In genomic region chr20:54017846-54018245, GRCh38 we compare ENCODE assay signal across 10 cellular contexts. TPM values are rescaled to one million over a fixed set of nuclear protein-coding genes. Genes with fewer than 3 reads are reported as not detected.
A peak's percentile ranks its signal among the peaks of the same experiment; 100 is the strongest.
DNase-seq lines count a peak whose midpoint lies in the region; ATAC-seq and TF ChIP-seq lines count a peak whose summit lies in the region.
"Had no signal": no experiment of that assay in that cellular context is flagged by ENCODE, and none has a peak within 500 bp of the region (broad histone marks: within the 10 kb centered on the region; RNA-seq: fewer than 3 reads in every experiment).

No MANE protein-coding gene starts in this region.

- no peaks in the 10 kb centered on the region for H3K9me2 ChIP-seq in SK-N-SH

- H3K79me2 ChIP-seq in SK-N-SH (ENCODE audit: insufficient read depth) = no peaks in the 10 kb centered on the region

- CTCF ChIA-PET in SK-N-SH (lab: Yijun Ruan, JAX) = no interaction called here

- H4K20me1 ChIP-seq in SK-N-SH (ENCODE audit: insufficient read depth) = no peaks in the 10 kb centered on the region

- H3K4me1 Mint-ChIP-seq in T-helper 17 cell = peaks cover 3% of the 10 kb centered on the region

- TF ChIP-seq EP300 in SK-N-SH (IDR thresholded peaks at IDR 0.05; ENCODE audit: borderline replicate concordance in 1 of 2, low read depth in 1 of 2, low read length in 1 of 2) = no peak

- no peak for TF ChIP-seq RAD21 in SK-N-SH (IDR thresholded peaks at IDR 0.05; ENCODE audit: low read length)

- H3K4me3 ChIP-seq in SK-N-SH (ENCODE audit: low read depth in 2 of 2, low read length in 1 of 2) = no peak overlapping the region

- no peaks in the 10 kb centered on the region for H3K36me3 Mint-ChIP-seq in T-helper 17 cell (ENCODE audit: low read depth)
- H3K36me3 Mint-ChIP-seq: immature natural killer cell had no signal

- H3K4me3 Mint-ChIP-seq in T-helper 17 cell = no peak overlapping the region

- POLR2A ChIA-PET in SK-N-SH (lab: Yijun Ruan, JAX) = no interaction called here

- H2AFZ ChIP-seq in SK-N-SH (ENCODE audit: low read depth) = no peak overlapping the region

- H3K9me3 ChIP-seq in T-helper 17 cell (ENCODE audit: control insufficient read depth, low read length, poor library complexity, severe bottlenecking) (no peaks in the 10 kb centered on the region), SK-N-SH (no peaks in the 10 kb centered on the region)

- peaks cover 17% of the 10 kb centered on the region for H3K27me3 Mint-ChIP-seq in T-helper 17 cell

- peak; percentile 62 for DNase-seq in GM10266 (ENCODE audit: extremely low spot score)
- no peak for DNase-seq in T-helper 17 cell
- DNase-seq in SK-N-SH = no peak
- DNase-seq in NCI-H1105 (lab: John Stamatoyannopoulos, UW) = no peak
- no peak for DNase-seq in amygdala (lab: John Stamatoyannopoulos, UW)
- DNase-seq in NCI-H146 treated with DMSO at 0.1 percent for 48 hours (lab: John Stamatoyannopoulos, UW; ENCODE audit: unreplicated experiment) = no peak
- DNase-seq: immature natural killer cell had no signal

- H3K27ac ChIP-seq in SK-N-SH (ENCODE audit: low read depth in 2 of 2, low read length in 1 of 2) = no peak overlapping the region

- no peak overlapping the region for H3K9ac ChIP-seq in SK-N-SH

- H3K27me3 ChIP-seq in SK-N-SH (ENCODE audit: insufficient read depth) = no peaks in the 10 kb centered on the region; the same call in 1 of the 2 replicates

- TF ChIP-seq CTCF in GM10266 (IDR thresholded peaks at IDR 0.05; ENCODE audit: control insufficient read depth, insufficient read depth, low read depth, missing control alignments) (no peak), SK-N-SH (IDR thresholded peaks at IDR 0.05) (no peak)

- H3K27ac Mint-ChIP-seq in T-helper 17 cell = peak overlapping the region; percentile 39
- H3K27ac Mint-ChIP-seq: immature natural killer cell had no signal

- H3K36me3 ChIP-seq in SK-N-SH (replicated peaks in 1 of 2; ENCODE audit: control insufficient read depth in 1 of 2, insufficient read depth in 2 of 2, low read length in 1 of 2) = no peaks in the 10 kb centered on the region

- peaks cover 0 to 16% of the 10 kb centered on the region in 2 experiments; a peak in 3 of 4 replicates for H3K4me1 ChIP-seq in SK-N-SH (ENCODE audit: control insufficient read depth in 1 of 2, insufficient read depth in 2 of 2, low read depth in 1 of 2, low read length in 1 of 2)

- ATAC-seq in GM19438 (IDR thresholded peaks at IDR 0.05; ENCODE audit: low read depth, unreplicated experiment) (peak; percentile 83), HG03064 (IDR thresholded peaks at IDR 0.05; ENCODE audit: low read depth, unreplicated experiment) (peak; percentile 84), T-helper 17 cell (no peak)

- 50% methylated on average over 4 of the region's 4 CpGs for WGBS in SK-N-SH (ENCODE audit: low lambda C conversion rate)

- no peak overlapping the region for H3K4me2 ChIP-seq in SK-N-SH

- no peaks in the 10 kb centered on the region for H3F3A ChIP-seq in SK-N-SH (replicated peaks; ENCODE audit: insufficient read depth)

TF ChIP-seq in SK-N-SH, 30 proteins besides CTCF, POLR2A, EP300 and RAD21:
- TF ChIP-seq TCF12 (IDR thresholded peaks at IDR 0.05) (no peak), GABPA (IDR thresholded peaks at IDR 0.05; ENCODE audit: low read depth) (no peak), RCOR1 (IDR thresholded peaks at IDR 0.05; ENCODE audit: low read length) (no peak), MAX (IDR thresholded peaks at IDR 0.05; ENCODE audit: low read depth) (no peak), POLR2AphosphoS5 (IDR thresholded peaks at IDR 0.05; ENCODE audit: low read depth, low read length) (no peak), MEF2A (IDR thresholded peaks at IDR 0.05; ENCODE audit: borderline replicate concordance, low read depth) (no peak), YY1 (IDR thresholded peaks at IDR 0.05; ENCODE audit: low read depth) (no peak), FOSL2 (IDR thresholded peaks at IDR 0.05; ENCODE audit: borderline replicate concordance, low read depth) (no peak), RXRA (IDR thresholded peaks at IDR 0.05; ENCODE audit: borderline replicate concordance, low read depth) (no peak), IRF3 (IDR thresholded peaks at IDR 0.05; ENCODE audit: low read depth, low read length) (no peak), RFX5 (IDR thresholded peaks at IDR 0.05; ENCODE audit: low read length) (no peak), NRF1 (IDR thresholded peaks at IDR 0.05; ENCODE audit: low read depth, low read length) (no peak), TEAD4 (IDR thresholded peaks at IDR 0.05; ENCODE audit: borderline replicate concordance, insufficient read depth) (no peak), JUND (IDR thresholded peaks at IDR 0.05) (no peak), ELF1 (IDR thresholded peaks at IDR 0.05) (no peak), EZH2phosphoT487 (IDR thresholded peaks at IDR 0.05; ENCODE audit: borderline replicate concordance, low read depth) (no peak)

RNA-seq across cellular contexts. Expression of gene BCAS1, which starts 52.5 kb away (rescaled TPM):
- total RNA-seq in T-helper 17 cell = under 1 TPM in 1 of 2 donors, not detected in 1; 0.27 TPM
- polyA plus RNA-seq in SK-N-SH (2012; rRNA removed) = not detected in 2 replicates
- polyA plus RNA-seq in SK-N-SH (2012; cell fraction: cytosol; rRNA removed) = not detected in 2 replicates
- polyA plus RNA-seq in SK-N-SH (2012; cell fraction: nucleus; rRNA removed) = not detected in 2 replicates
- total RNA-seq: dermis microvascular lymphatic vessel endothelial cell had no signal
